Comparison of ENCODE assay signal across 1 cellular context in the genomic region with DNA sequence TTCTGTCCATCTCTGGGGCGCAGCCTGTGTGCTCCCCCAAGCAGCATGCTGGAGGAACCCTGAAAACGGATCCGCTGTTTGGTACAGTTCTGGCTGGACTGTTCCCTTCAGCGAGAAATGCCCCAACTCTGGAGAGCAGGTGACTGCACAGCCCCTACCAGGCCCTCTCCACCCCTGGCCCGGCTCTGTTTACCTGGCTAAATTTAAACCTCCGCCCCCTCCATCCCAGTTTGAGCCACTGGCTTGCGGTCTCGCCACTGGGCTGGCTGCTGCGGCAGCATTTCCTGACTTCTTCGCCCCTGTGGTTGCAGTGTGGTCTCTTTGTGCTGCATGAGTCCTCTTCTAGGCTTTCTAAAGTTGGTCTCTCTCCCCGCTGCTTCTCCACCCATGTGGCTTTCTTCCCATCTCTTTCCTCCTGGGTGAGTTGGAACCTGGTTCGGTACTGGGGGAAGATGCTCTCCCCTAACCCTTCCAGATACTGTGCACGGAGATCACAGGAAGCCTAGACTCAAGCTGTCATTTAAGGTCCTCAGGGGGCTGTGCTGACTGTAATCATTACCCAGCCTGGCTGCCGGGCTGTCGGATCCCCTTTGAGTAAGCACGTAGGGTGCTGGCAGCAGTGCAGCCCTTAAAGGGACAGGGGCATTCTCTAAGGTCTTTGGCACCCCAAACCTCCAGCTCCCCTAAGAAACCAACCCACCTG.
TF ChIP-seq lines count a peak whose summit lies in the region.

No MANE protein-coding gene starts in this region.

TF ChIP-seq in GM12878, 131 proteins besides CTCF, POLR2A, EP300 and RAD21 (continued from another document and continues in another):
- TF ChIP-seq, protein P1, sequence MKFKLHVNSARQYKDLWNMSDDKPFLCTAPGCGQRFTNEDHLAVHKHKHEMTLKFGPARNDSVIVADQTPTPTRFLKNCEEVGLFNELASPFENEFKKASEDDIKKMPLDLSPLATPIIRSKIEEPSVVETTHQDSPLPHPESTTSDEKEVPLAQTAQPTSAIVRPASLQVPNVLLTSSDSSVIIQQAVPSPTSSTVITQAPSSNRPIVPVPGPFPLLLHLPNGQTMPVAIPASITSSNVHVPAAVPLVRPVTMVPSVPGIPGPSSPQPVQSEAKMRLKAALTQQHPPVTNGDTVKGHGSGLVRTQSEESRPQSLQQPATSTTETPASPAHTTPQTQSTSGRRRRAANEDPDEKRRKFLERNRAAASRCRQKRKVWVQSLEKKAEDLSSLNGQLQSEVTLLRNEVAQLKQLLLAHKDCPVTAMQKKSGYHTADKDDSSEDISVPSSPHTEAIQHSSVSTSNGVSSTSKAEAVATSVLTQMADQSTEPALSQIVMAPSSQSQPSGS (IDR thresholded peaks at IDR 0.05; ENCODE audit: low read length), result peak; percentile 80; the same call in 1 of the 2 replicates
- peak; percentile 94 for TF ChIP-seq MEF2A (IDR thresholded peaks at IDR 0.05; ENCODE audit: insufficient read depth, low read depth, low read length)
- TF ChIP-seq RAD51 (IDR thresholded peaks at IDR 0.05), result no peak
- TF ChIP-seq SMAD1 (IDR thresholded peaks at IDR 0.05; ENCODE audit: low read depth, partially characterized antibody), result no peak
- TF ChIP-seq, protein P2, sequence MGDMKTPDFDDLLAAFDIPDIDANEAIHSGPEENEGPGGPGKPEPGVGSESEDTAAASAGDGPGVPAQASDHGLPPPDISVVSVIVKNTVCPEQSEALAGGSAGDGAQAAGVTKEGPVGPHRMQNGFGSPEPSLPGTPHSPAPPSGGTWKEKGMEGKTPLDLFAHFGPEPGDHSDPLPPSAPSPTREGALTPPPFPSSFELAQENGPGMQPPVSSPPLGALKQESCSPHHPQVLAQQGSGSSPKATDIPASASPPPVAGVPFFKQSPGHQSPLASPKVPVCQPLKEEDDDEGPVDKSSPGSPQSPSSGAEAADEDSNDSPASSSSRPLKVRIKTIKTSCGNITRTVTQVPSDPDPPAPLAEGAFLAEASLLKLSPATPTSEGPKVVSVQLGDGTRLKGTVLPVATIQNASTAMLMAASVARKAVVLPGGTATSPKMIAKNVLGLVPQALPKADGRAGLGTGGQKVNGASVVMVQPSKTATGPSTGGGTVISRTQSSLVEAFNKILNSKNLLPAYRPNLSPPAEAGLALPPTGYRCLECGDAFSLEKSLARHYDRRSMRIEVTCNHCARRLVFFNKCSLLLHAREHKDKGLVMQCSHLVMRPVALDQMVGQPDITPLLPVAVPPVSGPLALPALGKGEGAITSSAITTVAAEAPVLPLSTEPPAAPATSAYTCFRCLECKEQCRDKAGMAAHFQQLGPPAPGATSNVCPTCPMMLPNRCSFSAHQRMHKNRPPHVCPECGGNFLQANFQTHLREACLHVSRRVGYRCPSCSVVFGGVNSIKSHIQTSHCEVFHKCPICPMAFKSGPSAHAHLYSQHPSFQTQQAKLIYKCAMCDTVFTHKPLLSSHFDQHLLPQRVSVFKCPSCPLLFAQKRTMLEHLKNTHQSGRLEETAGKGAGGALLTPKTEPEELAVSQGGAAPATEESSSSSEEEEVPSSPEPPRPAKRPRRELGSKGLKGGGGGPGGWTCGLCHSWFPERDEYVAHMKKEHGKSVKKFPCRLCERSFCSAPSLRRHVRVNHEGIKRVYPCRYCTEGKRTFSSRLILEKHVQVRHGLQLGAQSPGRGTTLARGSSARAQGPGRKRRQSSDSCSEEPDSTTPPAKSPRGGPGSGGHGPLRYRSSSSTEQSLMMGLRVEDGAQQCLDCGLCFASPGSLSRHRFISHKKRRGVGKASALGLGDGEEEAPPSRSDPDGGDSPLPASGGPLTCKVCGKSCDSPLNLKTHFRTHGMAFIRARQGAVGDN (IDR thresholded peaks at IDR 0.05), result no peak
- no peak for TF ChIP-seq ZNF384 (IDR thresholded peaks at IDR 0.05; ENCODE audit: borderline replicate concordance, low read depth, low read length)
- TF ChIP-seq BHLHE40 (IDR thresholded peaks at IDR 0.05; ENCODE audit: borderline replicate concordance in 1 of 2, low read depth in 2 of 2, low read length in 1 of 2), result peak; percentile 52 to 69; a peak in 3 of 4 replicates
- TF ChIP-seq EZH2 (IDR thresholded peaks at IDR 0.05; ENCODE audit: borderline replicate concordance, control insufficient read depth, low read depth, low read length), result no peak
- peak; percentile 60; the same call in 1 of the 2 replicates for TF ChIP-seq CHD2 (IDR thresholded peaks at IDR 0.05; ENCODE audit: borderline replicate concordance, low read depth, low read length)
- TF ChIP-seq, protein P3, sequence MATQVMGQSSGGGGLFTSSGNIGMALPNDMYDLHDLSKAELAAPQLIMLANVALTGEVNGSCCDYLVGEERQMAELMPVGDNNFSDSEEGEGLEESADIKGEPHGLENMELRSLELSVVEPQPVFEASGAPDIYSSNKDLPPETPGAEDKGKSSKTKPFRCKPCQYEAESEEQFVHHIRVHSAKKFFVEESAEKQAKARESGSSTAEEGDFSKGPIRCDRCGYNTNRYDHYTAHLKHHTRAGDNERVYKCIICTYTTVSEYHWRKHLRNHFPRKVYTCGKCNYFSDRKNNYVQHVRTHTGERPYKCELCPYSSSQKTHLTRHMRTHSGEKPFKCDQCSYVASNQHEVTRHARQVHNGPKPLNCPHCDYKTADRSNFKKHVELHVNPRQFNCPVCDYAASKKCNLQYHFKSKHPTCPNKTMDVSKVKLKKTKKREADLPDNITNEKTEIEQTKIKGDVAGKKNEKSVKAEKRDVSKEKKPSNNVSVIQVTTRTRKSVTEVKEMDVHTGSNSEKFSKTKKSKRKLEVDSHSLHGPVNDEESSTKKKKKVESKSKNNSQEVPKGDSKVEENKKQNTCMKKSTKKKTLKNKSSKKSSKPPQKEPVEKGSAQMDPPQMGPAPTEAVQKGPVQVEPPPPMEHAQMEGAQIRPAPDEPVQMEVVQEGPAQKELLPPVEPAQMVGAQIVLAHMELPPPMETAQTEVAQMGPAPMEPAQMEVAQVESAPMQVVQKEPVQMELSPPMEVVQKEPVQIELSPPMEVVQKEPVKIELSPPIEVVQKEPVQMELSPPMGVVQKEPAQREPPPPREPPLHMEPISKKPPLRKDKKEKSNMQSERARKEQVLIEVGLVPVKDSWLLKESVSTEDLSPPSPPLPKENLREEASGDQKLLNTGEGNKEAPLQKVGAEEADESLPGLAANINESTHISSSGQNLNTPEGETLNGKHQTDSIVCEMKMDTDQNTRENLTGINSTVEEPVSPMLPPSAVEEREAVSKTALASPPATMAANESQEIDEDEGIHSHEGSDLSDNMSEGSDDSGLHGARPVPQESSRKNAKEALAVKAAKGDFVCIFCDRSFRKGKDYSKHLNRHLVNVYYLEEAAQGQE (IDR thresholded peaks at IDR 0.05; ENCODE audit: low read depth, low read length), result no peak
- TF ChIP-seq CREM (IDR thresholded peaks at IDR 0.05; ENCODE audit: low read depth), result peak; percentile 76; the same call in 1 of the 2 replicates
- TF ChIP-seq, protein P4, sequence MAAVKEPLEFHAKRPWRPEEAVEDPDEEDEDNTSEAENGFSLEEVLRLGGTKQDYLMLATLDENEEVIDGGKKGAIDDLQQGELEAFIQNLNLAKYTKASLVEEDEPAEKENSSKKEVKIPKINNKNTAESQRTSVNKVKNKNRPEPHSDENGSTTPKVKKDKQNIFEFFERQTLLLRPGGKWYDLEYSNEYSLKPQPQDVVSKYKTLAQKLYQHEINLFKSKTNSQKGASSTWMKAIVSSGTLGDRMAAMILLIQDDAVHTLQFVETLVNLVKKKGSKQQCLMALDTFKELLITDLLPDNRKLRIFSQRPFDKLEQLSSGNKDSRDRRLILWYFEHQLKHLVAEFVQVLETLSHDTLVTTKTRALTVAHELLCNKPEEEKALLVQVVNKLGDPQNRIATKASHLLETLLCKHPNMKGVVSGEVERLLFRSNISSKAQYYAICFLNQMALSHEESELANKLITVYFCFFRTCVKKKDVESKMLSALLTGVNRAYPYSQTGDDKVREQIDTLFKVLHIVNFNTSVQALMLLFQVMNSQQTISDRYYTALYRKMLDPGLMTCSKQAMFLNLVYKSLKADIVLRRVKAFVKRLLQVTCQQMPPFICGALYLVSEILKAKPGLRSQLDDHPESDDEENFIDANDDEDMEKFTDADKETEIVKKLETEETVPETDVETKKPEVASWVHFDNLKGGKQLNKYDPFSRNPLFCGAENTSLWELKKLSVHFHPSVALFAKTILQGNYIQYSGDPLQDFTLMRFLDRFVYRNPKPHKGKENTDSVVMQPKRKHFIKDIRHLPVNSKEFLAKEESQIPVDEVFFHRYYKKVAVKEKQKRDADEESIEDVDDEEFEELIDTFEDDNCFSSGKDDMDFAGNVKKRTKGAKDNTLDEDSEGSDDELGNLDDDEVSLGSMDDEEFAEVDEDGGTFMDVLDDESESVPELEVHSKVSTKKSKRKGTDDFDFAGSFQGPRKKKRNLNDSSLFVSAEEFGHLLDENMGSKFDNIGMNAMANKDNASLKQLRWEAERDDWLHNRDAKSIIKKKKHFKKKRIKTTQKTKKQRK (IDR thresholded peaks at IDR 0.05; ENCODE audit: low read depth, low read length), result no peak
- TF ChIP-seq YY1 (IDR thresholded peaks at IDR 0.05; ENCODE audit: low read depth, low read length), result no peak
- TF ChIP-seq JUNB (IDR thresholded peaks at IDR 0.05), result peak; percentile 36; the same call in 1 of the 2 replicates
- TF ChIP-seq SMARCA5 (IDR thresholded peaks at IDR 0.05), result no peak
- TF ChIP-seq, protein P5, sequence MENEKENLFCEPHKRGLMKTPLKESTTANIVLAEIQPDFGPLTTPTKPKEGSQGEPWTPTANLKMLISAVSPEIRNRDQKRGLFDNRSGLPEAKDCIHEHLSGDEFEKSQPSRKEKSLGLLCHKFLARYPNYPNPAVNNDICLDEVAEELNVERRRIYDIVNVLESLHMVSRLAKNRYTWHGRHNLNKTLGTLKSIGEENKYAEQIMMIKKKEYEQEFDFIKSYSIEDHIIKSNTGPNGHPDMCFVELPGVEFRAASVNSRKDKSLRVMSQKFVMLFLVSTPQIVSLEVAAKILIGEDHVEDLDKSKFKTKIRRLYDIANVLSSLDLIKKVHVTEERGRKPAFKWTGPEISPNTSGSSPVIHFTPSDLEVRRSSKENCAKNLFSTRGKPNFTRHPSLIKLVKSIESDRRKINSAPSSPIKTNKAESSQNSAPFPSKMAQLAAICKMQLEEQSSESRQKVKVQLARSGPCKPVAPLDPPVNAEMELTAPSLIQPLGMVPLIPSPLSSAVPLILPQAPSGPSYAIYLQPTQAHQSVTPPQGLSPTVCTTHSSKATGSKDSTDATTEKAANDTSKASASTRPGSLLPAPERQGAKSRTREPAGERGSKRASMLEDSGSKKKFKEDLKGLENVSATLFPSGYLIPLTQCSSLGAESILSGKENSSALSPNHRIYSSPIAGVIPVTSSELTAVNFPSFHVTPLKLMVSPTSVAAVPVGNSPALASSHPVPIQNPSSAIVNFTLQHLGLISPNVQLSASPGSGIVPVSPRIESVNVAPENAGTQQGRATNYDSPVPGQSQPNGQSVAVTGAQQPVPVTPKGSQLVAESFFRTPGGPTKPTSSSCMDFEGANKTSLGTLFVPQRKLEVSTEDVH (IDR thresholded peaks at IDR 0.05; ENCODE audit: low read depth, partially characterized antibody), result peak; percentile 31
- TF ChIP-seq TCF7 (IDR thresholded peaks at IDR 0.05; ENCODE audit: borderline replicate concordance), result no peak
- TF ChIP-seq PAX8 (IDR thresholded peaks at IDR 0.05), result no peak
- TF ChIP-seq, protein P6, sequence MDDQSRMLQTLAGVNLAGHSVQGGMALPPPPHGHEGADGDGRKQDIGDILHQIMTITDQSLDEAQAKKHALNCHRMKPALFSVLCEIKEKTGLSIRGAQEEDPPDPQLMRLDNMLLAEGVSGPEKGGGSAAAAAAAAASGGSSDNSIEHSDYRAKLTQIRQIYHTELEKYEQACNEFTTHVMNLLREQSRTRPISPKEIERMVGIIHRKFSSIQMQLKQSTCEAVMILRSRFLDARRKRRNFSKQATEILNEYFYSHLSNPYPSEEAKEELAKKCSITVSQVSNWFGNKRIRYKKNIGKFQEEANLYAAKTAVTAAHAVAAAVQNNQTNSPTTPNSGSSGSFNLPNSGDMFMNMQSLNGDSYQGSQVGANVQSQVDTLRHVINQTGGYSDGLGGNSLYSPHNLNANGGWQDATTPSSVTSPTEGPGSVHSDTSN (IDR thresholded peaks at IDR 0.05; ENCODE audit: insufficient replicate concordance, low read depth, low read length), result no peak
- TF ChIP-seq FOS (IDR thresholded peaks at IDR 0.05; ENCODE audit: borderline replicate concordance, extremely low read depth, insufficient read length), result no peak
- no peak for TF ChIP-seq CHD4 (IDR thresholded peaks at IDR 0.05)
- peak; percentile 62; the same call in 1 of the 2 replicates for TF ChIP-seq ATF7 (IDR thresholded peaks at IDR 0.05; ENCODE audit: low read depth)
- TF ChIP-seq ASH2L (IDR thresholded peaks at IDR 0.05; ENCODE audit: borderline replicate concordance, low read depth), result no peak
- peak; percentile 60; the same call in 1 of the 2 replicates for TF ChIP-seq ZBED1 (IDR thresholded peaks at IDR 0.05; ENCODE audit: borderline replicate concordance)
- TF ChIP-seq BRCA1 (IDR thresholded peaks at IDR 0.05; ENCODE audit: low read depth, low read length), result no peak
- TF ChIP-seq, protein P7, sequence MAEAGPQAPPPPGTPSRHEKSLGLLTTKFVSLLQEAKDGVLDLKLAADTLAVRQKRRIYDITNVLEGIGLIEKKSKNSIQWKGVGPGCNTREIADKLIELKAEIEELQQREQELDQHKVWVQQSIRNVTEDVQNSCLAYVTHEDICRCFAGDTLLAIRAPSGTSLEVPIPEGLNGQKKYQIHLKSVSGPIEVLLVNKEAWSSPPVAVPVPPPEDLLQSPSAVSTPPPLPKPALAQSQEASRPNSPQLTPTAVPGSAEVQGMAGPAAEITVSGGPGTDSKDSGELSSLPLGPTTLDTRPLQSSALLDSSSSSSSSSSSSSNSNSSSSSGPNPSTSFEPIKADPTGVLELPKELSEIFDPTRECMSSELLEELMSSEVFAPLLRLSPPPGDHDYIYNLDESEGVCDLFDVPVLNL (IDR thresholded peaks at IDR 0.05; ENCODE audit: low read depth, low read length), result no peak
- peak; percentile 73 for TF ChIP-seq PAX5 (IDR thresholded peaks at IDR 0.05; ENCODE audit: borderline replicate concordance, low read depth, low read length)
- 0 out of 2 replicates have a peak, but pooled peaks have one; percentile 33 for TF ChIP-seq IRF4 (IDR thresholded peaks at IDR 0.05; ENCODE audit: low read depth, low read length)
- TF ChIP-seq, protein P8, sequence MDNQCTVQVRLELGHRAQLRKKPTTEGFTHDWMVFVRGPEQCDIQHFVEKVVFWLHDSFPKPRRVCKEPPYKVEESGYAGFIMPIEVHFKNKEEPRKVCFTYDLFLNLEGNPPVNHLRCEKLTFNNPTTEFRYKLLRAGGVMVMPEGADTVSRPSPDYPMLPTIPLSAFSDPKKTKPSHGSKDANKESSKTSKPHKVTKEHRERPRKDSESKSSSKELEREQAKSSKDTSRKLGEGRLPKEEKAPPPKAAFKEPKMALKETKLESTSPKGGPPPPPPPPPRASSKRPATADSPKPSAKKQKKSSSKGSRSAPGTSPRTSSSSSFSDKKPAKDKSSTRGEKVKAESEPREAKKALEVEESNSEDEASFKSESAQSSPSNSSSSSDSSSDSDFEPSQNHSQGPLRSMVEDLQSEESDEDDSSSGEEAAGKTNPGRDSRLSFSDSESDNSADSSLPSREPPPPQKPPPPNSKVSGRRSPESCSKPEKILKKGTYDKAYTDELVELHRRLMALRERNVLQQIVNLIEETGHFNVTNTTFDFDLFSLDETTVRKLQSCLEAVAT (IDR thresholded peaks at IDR 0.05), result peak; percentile 96
- peak; percentile 76 for TF ChIP-seq GATAD2B (conservative IDR thresholded peaks at IDR 0.05; ENCODE audit: low read depth)
- TF ChIP-seq, protein P9, sequence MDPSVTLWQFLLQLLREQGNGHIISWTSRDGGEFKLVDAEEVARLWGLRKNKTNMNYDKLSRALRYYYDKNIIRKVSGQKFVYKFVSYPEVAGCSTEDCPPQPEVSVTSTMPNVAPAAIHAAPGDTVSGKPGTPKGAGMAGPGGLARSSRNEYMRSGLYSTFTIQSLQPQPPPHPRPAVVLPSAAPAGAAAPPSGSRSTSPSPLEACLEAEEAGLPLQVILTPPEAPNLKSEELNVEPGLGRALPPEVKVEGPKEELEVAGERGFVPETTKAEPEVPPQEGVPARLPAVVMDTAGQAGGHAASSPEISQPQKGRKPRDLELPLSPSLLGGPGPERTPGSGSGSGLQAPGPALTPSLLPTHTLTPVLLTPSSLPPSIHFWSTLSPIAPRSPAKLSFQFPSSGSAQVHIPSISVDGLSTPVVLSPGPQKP (IDR thresholded peaks at IDR 0.05; ENCODE audit: low read depth, low read length), result no peak
- TF ChIP-seq IKZF1 (conservative IDR thresholded peaks at IDR 0.05), result peak; percentile 97
- no peak for TF ChIP-seq HDGF (IDR thresholded peaks at IDR 0.05)
